Comparison of ENCODE assay signal across 10 cellular contexts in genomic region chr3:140753865-140754754, GRCh38.
DNase-seq lines count a peak whose midpoint lies in the region; ATAC-seq and TF ChIP-seq lines count a peak whose summit lies in the region.
"Had no signal": no experiment of that assay in that cellular context is flagged by ENCODE, and none has a peak within 500 bp of the region (broad histone marks: within the 10 kb centered on the region; RNA-seq: fewer than 3 reads in every experiment).

No MANE protein-coding gene starts in this region.

- DNase-seq in foreskin keratinocyte (peak; percentile 44 to 74), cerebellar nuclear complex (lab: John Stamatoyannopoulos, UW) (no peak), osteocyte (ENCODE audit: extremely low spot score, unreplicated experiment) (no peak), NCI-H2227 treated with DMSO at 0.1 percent for 48 hours (lab: John Stamatoyannopoulos, UW) (no peak)
- no peak for DNase-seq in CD4-positive, alpha-beta memory T cell
- DNase-seq: activated naive CD8-positive, alpha-beta T cell treated with anti-CD3 and anti-CD28 coated beads, Interleukin-2, amount 10 ng/mL, durations not matched to agents 7 days and 5 days had no signal

- intact Hi-C loops in CD4-positive, alpha-beta memory T cell (cut with micrococcal nuclease) = no loop called here

- no peaks in the 10 kb centered on the region for H3K36me3 ChIP-seq in CD4-positive, alpha-beta memory T cell (ENCODE audit: insufficient read depth, low read length)

- peaks cover 93% of the 10 kb centered on the region for H3K27me3 Mint-ChIP-seq in osteocyte (ENCODE audit: unreplicated experiment)
- peaks cover 0 to 8% of the 10 kb centered on the region in 2 donors for H3K27me3 Mint-ChIP-seq in CD4-positive, alpha-beta memory T cell

- H3K27ac Mint-ChIP-seq in osteocyte (ENCODE audit: unreplicated experiment) = no peak overlapping the region
- H3K27ac Mint-ChIP-seq in CD4-positive, alpha-beta memory T cell = no peak overlapping the region
- H3K27ac Mint-ChIP-seq: activated naive CD8-positive, alpha-beta T cell treated with anti-CD3 and anti-CD28 coated beads, Interleukin-2, amount 10 ng/mL, durations not matched to agents 7 days and 5 days had no signal

- no peaks in the 10 kb centered on the region for H3K9me3 Mint-ChIP-seq in osteocyte (ENCODE audit: unreplicated experiment)
- peaks cover 0 to 3% (median 0%) of the 10 kb centered on the region in 8 donors for H3K9me3 Mint-ChIP-seq in CD4-positive, alpha-beta memory T cell
- H3K9me3 Mint-ChIP-seq: activated naive CD8-positive, alpha-beta T cell treated with anti-CD3 and anti-CD28 coated beads, Interleukin-2, amount 10 ng/mL, durations not matched to agents 7 days and 5 days had no signal

- H3K27ac ChIP-seq in foreskin keratinocyte = no peak overlapping the region
- no peak overlapping the region for H3K27ac ChIP-seq in CD4-positive, alpha-beta memory T cell (ENCODE audit: low read depth, low read length)

- H3K4me1 ChIP-seq in foreskin keratinocyte = no peaks in the 10 kb centered on the region
- H3K4me1 ChIP-seq in CD4-positive, alpha-beta memory T cell (ENCODE audit: insufficient read depth, low read length) = no peaks in the 10 kb centered on the region

- no peak overlapping the region for H3K4me3 ChIP-seq in CD4-positive, alpha-beta memory T cell (ENCODE audit: low read length in 2 of 2)
- H3K4me3 ChIP-seq: K562 had no signal

- H3K36me3 Mint-ChIP-seq in osteocyte (ENCODE audit: unreplicated experiment) = no peaks in the 10 kb centered on the region
- H3K36me3 Mint-ChIP-seq in CD4-positive, alpha-beta memory T cell = no peaks in the 10 kb centered on the region
- H3K36me3 Mint-ChIP-seq: activated naive CD8-positive, alpha-beta T cell treated with anti-CD3 and anti-CD28 coated beads, Interleukin-2, amount 10 ng/mL, durations not matched to agents 7 days and 5 days had no signal

- H3K27me3 ChIP-seq in foreskin keratinocyte = peaks cover 53% of the 10 kb centered on the region
- H3K27me3 ChIP-seq in CD4-positive, alpha-beta memory T cell (ENCODE audit: insufficient read depth, low read length) = no peaks in the 10 kb centered on the region

- CTCF ChIA-PET in CD4-positive, alpha-beta memory T cell (lab: Charles Lee; ENCODE audit: partially characterized antibody) = no interaction called here

- no peaks in the 10 kb centered on the region for H3K9me3 ChIP-seq in CD4-positive, alpha-beta memory T cell (ENCODE audit: control insufficient read depth in 1 of 2, low read length in 2 of 2)

- H3K4me3 Mint-ChIP-seq in osteocyte (ENCODE audit: unreplicated experiment) = no peak overlapping the region
- no peak overlapping the region for H3K4me3 Mint-ChIP-seq in CD4-positive, alpha-beta memory T cell
- H3K4me3 Mint-ChIP-seq: activated naive CD8-positive, alpha-beta T cell treated with anti-CD3 and anti-CD28 coated beads, Interleukin-2, amount 10 ng/mL, durations not matched to agents 7 days and 5 days had no signal

- peak; percentile 75 for ATAC-seq in GM18861 (IDR thresholded peaks at IDR 0.05; ENCODE audit: unreplicated experiment)
- peak; percentile 36 for ATAC-seq in GM21723 (IDR thresholded peaks at IDR 0.05; ENCODE audit: unreplicated experiment)
- peak; percentile 62 for ATAC-seq in HG03558 (IDR thresholded peaks at IDR 0.05; ENCODE audit: extremely low read depth, unreplicated experiment)
- peak; percentile 41 for ATAC-seq in foreskin keratinocyte
- ATAC-seq: K562 had no signal

- no peaks in the 10 kb centered on the region for H3K4me1 Mint-ChIP-seq in osteocyte (ENCODE audit: unreplicated experiment)
- H3K4me1 Mint-ChIP-seq in CD4-positive, alpha-beta memory T cell = peaks cover 0 to 1% (median 0%) of the 10 kb centered on the region in 4 donors

- POLR2A ChIA-PET in CD4-positive, alpha-beta memory T cell (lab: Charles Lee; ENCODE audit: partially characterized antibody) = no interaction called here

- TF ChIP-seq CTCF in foreskin keratinocyte (conservative IDR thresholded peaks at IDR 0.05) (no peak), osteocyte (IDR thresholded peaks at IDR 0.05) (no peak)

Comparison
In these comparisons a context has a peak if more than half of its experiments do, and no peak if none do; other contexts are left out.
1. DNase-seq: peak in foreskin keratinocyte (2 of 2); none in cerebellar nuclear complex (0 of 2), osteocyte (single experiment), NCI-H2227 treated with DMSO at 0.1 percent for 48 hours (single experiment) and CD4-positive, alpha-beta memory T cell (0 of 5).
2. Peak in every context shown above with its lines, with median percentiles within 50 percentile points of each other: ATAC-seq.